8 cellular contexts compared by ENCODE assay signal in the genomic region with DNA sequence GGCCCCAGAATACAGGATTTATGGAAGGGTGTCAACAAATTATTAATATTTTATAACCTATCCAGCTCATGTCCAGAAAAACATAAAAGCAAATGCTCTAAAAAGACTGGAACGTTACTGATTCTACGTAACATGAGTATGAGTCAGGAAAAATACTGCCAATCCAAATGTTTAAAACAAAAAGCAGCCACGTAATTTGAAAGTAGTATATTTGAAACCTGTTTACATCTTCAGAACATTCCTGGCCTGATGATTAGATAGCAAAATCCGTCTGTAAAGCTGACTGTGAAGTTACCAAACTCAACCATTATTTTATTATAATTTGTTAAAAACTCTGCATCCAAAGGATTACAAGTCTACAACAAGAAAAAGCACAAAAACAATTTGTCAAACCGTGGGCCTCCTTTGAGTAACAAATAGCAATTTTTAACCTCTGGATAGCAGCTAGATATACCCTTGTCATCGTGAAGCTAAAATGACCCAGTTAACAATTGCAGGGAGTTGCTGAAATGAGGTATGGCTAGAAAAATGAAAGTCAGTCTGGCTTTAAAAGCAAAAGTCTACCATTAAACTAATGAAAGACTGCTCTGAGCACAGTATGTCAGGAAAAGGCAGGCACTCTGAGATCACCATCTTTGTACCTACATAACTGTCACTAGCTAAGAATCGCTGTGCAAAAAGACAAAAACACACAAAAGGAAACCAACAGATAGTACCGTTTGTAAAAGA. TPM values are rescaled to one million over a fixed set of nuclear protein-coding genes. Genes with fewer than 3 reads are reported as not detected.
DNase-seq lines count a peak whose midpoint lies in the region; ATAC-seq lines count a peak whose summit lies in the region.

No MANE protein-coding gene starts in this region.

- no peaks in the 10 kb centered on the region for H3K27me3 ChIP-seq in thymus (ENCODE audit: control insufficient read depth, insufficient read depth)

- H3K4me3 Mint-ChIP-seq in activated CD8-positive, alpha-beta memory T cell treated with anti-CD3 and anti-CD28 coated beads, Interleukin-2, amount 10 ng/mL, durations not matched to agents 7 days and 5 days: peak overlapping the region; percentile 95
- H3K4me3 Mint-ChIP-seq in activated naive CD8-positive, alpha-beta T cell treated with anti-CD3 and anti-CD28 coated beads for 36 hours: peak overlapping the region; percentile 96
- H3K4me3 Mint-ChIP-seq in immature natural killer cell: peak overlapping the region; percentile 94 to 98 (median 97)

- no peaks in the 10 kb centered on the region for H3K27me3 Mint-ChIP-seq in activated CD8-positive, alpha-beta memory T cell treated with anti-CD3 and anti-CD28 coated beads, Interleukin-2, amount 10 ng/mL, durations not matched to agents 7 days and 5 days
- H3K27me3 Mint-ChIP-seq in activated naive CD8-positive, alpha-beta T cell treated with anti-CD3 and anti-CD28 coated beads for 36 hours: no peaks in the 10 kb centered on the region
- peaks cover 5 to 11% (median 9%) of the 10 kb centered on the region in 3 donors for H3K27me3 Mint-ChIP-seq in immature natural killer cell (ENCODE audit: low read depth in 3 of 3)

- H3K27ac ChIP-seq in thymus (ENCODE audit: low read depth): peak overlapping the region; percentile 98

- peak overlapping the region; percentile 95 for H3K27ac Mint-ChIP-seq in activated CD8-positive, alpha-beta memory T cell treated with anti-CD3 and anti-CD28 coated beads, Interleukin-2, amount 10 ng/mL, durations not matched to agents 7 days and 5 days
- peak overlapping the region; percentile 95 for H3K27ac Mint-ChIP-seq in activated naive CD8-positive, alpha-beta T cell treated with anti-CD3 and anti-CD28 coated beads for 36 hours
- peak overlapping the region; percentile 93 to 97 (median 97) for H3K27ac Mint-ChIP-seq in immature natural killer cell

- DNase-seq in activated CD8-positive, alpha-beta memory T cell treated with anti-CD3 and anti-CD28 coated beads, Interleukin-2, amount 10 ng/mL, durations not matched to agents 7 days and 5 days: no peak
- DNase-seq in activated CD8-positive, alpha-beta memory T cell treated with anti-CD3 and anti-CD28 coated beads for 24 hours: no peak
- no peak for DNase-seq in activated naive CD8-positive, alpha-beta T cell treated with anti-CD3 and anti-CD28 coated beads for 36 hours
- DNase-seq in immature natural killer cell (peak in 1 of 3 donors; percentile 9), NCI-H1105 (lab: John Stamatoyannopoulos, UW) (no peak), NCI-H226 (no peak)
- no peak for DNase-seq in stimulated activated CD4-positive, alpha-beta T cell treated with anti-CD3 and anti-CD28 coated beads, Interleukin-1b, Interleukin-23, amount 100 ng/mL, for 48 hours

- no peak for ATAC-seq in activated CD8-positive, alpha-beta memory T cell treated with anti-CD3 and anti-CD28 coated beads, Interleukin-2, amount 10 ng/mL, durations not matched to agents 7 days and 5 days

- H3K36me3 Mint-ChIP-seq in activated CD8-positive, alpha-beta memory T cell treated with anti-CD3 and anti-CD28 coated beads, Interleukin-2, amount 10 ng/mL, durations not matched to agents 7 days and 5 days: peaks cover 17% of the 10 kb centered on the region
- peaks cover 51% of the 10 kb centered on the region for H3K36me3 Mint-ChIP-seq in activated naive CD8-positive, alpha-beta T cell treated with anti-CD3 and anti-CD28 coated beads for 36 hours
- H3K36me3 Mint-ChIP-seq in immature natural killer cell: no peaks in the 10 kb centered on the region

- H3K4me1 Mint-ChIP-seq in activated CD8-positive, alpha-beta memory T cell treated with anti-CD3 and anti-CD28 coated beads, Interleukin-2, amount 10 ng/mL, durations not matched to agents 7 days and 5 days: peaks cover 80% of the 10 kb centered on the region
- peaks cover 61% of the 10 kb centered on the region for H3K4me1 Mint-ChIP-seq in activated naive CD8-positive, alpha-beta T cell treated with anti-CD3 and anti-CD28 coated beads for 36 hours
- peaks cover 62 to 90% of the 10 kb centered on the region in 2 donors for H3K4me1 Mint-ChIP-seq in immature natural killer cell

- WGBS in thymus: 45% methylated on average over 8 of the region's 8 CpGs

- peaks cover 14% of the 10 kb centered on the region for H3K4me1 ChIP-seq in thymus (ENCODE audit: control insufficient read depth, insufficient read depth, low read length)

- H3K9me3 ChIP-seq in thymus (ENCODE audit: control insufficient read depth): no peaks in the 10 kb centered on the region

- H3K4me3 ChIP-seq in thymus (ENCODE audit: low read length): peak overlapping the region; percentile 99

- no peaks in the 10 kb centered on the region for H3K9me3 Mint-ChIP-seq in activated CD8-positive, alpha-beta memory T cell treated with anti-CD3 and anti-CD28 coated beads, Interleukin-2, amount 10 ng/mL, durations not matched to agents 7 days and 5 days (ENCODE audit: low read depth)
- H3K9me3 Mint-ChIP-seq in activated naive CD8-positive, alpha-beta T cell treated with anti-CD3 and anti-CD28 coated beads for 36 hours: no peaks in the 10 kb centered on the region
- H3K9me3 Mint-ChIP-seq in immature natural killer cell: no peaks in the 10 kb centered on the region

- CTCF ChIA-PET in activated CD8-positive, alpha-beta memory T cell treated with anti-CD3 and anti-CD28 coated beads, Interleukin-2, amount 10 ng/mL, durations not matched to agents 7 days and 5 days (lab: Charles Lee): interaction anchor here (0.7 to 1.2 kb wide), 3 partner anchors 29 to 252 kb away, joined by 3 to 4 read pairs (median 3); partner anchors contain the start of gene IFFO2

- H3K36me3 ChIP-seq in thymus (ENCODE audit: control insufficient read depth, insufficient read depth): no peaks in the 10 kb centered on the region

RNA-seq across cellular contexts. Expression of gene UBR4, which starts 1.2 kb away (rescaled TPM):
- total RNA-seq in activated CD8-positive, alpha-beta memory T cell treated with anti-CD3 and anti-CD28 coated beads, Interleukin-2, amount 10 ng/mL, durations not matched to agents 7 days and 5 days: 100 to 1,000 TPM; 140 to 144 TPM
- 100 to 1,000 TPM; 109 to 110 TPM for total RNA-seq in activated naive CD8-positive, alpha-beta T cell treated with anti-CD3 and anti-CD28 coated beads for 36 hours
- polyA plus RNA-seq in immature natural killer cell (10 to 100 TPM in 1 of 3 donors, 1 to 10 TPM in 2; 1.5 to 23.7 (median 8.0) TPM), thymus (165 TPM)

RNA-seq across cellular contexts. Expression of gene EMC1, which starts 42.5 kb away (rescaled TPM):
- 10 to 100 TPM; 31.5 to 49.0 TPM for total RNA-seq in activated CD8-positive, alpha-beta memory T cell treated with anti-CD3 and anti-CD28 coated beads, Interleukin-2, amount 10 ng/mL, durations not matched to agents 7 days and 5 days
- total RNA-seq in activated naive CD8-positive, alpha-beta T cell treated with anti-CD3 and anti-CD28 coated beads for 36 hours: 10 to 100 TPM; 49.9 to 53.8 TPM
- polyA plus RNA-seq in immature natural killer cell: 10 to 100 TPM; 18.6 to 44.1 (median 32.2) TPM
- polyA plus RNA-seq in thymus: 11.2 TPM

RNA-seq across cellular contexts. Expression of gene MRTO4, which starts 42.7 kb away (rescaled TPM):
- 10 to 100 TPM; 36.2 to 59.3 TPM for total RNA-seq in activated CD8-positive, alpha-beta memory T cell treated with anti-CD3 and anti-CD28 coated beads, Interleukin-2, amount 10 ng/mL, durations not matched to agents 7 days and 5 days
- 100 to 1,000 TPM; 137 to 149 TPM for total RNA-seq in activated naive CD8-positive, alpha-beta T cell treated with anti-CD3 and anti-CD28 coated beads for 36 hours
- polyA plus RNA-seq in immature natural killer cell: 10 to 100 TPM in 2 of 3 donors, 1 to 10 TPM in 1; 9.1 to 21.8 (median 17.1) TPM
- 35.5 TPM for polyA plus RNA-seq in thymus
